ENCODE assay signal across 8 cellular contexts in the genomic region with DNA sequence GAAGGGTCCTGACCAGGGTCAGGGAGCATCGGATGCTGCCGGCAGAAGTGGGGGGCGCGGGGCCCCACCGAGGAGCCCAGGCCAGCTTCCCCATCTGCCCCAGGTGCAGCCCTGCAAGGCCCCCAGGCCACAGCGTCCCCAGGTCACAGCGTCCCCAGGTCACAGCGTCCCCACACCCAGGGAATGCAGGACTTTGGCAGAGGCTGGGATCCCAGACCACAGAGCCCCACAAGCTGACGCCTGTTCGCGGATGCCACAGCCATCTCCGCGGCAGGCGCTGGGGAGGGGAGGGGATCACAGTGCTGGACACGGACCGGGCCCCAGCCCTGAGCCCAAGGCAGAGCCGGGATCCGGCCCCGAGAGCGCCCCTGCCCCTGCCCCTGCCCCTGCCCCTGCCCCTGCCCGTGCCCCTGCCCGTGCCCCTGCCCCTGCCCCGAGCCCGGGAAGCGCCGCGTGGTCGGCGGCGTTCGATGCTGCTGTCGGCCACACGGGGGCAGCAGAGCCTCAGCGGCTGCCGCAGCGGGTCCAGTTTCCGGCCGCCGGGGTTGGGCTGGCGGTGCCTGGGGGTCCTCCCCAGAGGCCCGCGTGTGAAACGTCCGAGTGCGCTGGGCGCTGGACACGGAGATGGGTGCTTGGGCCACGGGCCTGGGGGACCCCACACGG. TPM values are rescaled to one million over a fixed set of nuclear protein-coding genes. Genes with fewer than 3 reads are reported as not detected.
DNase-seq lines count a peak whose midpoint lies in the region; ATAC-seq lines count a peak whose summit lies in the region.
"Not testable (repeated sequence)": the region's sequence is repeated elsewhere in the genome, so short reads cannot be mapped to it uniquely, and the experiment has no call there.

No MANE protein-coding gene starts in this region.

- DNase-seq in Daoy (ENCODE audit: low read depth) (peak; percentile 33), NAMALWA (ENCODE audit: low spot score) (peak; percentile 38)
- not testable (repeated sequence) for DNase-seq in activated CD8-positive, alpha-beta T cell treated with anti-CD3 and anti-CD28 coated beads, Interleukin-2, amount 10 ng/mL, durations not matched to agents 7 days and 5 days; left ventricle myocardium superior
- DNase-seq in stimulated activated CD4-positive, alpha-beta T cell treated with anti-CD3 and anti-CD28 coated beads, Interleukin-15, amount 100 ng/mL, for 24 hours, result peak; percentile 38

- intact Hi-C loops in left ventricle myocardium superior (cut with micrococcal nuclease), result not testable (repeated sequence)

- not testable (repeated sequence) for H3K4me1 Mint-ChIP-seq in activated CD8-positive, alpha-beta T cell treated with anti-CD3 and anti-CD28 coated beads, Interleukin-2, amount 10 ng/mL, durations not matched to agents 7 days and 5 days (ENCODE audit: low read depth)

- H3K36me3 Mint-ChIP-seq in activated CD8-positive, alpha-beta T cell treated with anti-CD3 and anti-CD28 coated beads, Interleukin-2, amount 10 ng/mL, durations not matched to agents 7 days and 5 days (ENCODE audit: low read depth), result not testable (repeated sequence)

- H3K9me3 Mint-ChIP-seq in activated CD8-positive, alpha-beta T cell treated with anti-CD3 and anti-CD28 coated beads, Interleukin-2, amount 10 ng/mL, durations not matched to agents 7 days and 5 days (ENCODE audit: insufficient read depth), result not testable (repeated sequence)

- H3K27me3 Mint-ChIP-seq in activated CD8-positive, alpha-beta T cell treated with anti-CD3 and anti-CD28 coated beads, Interleukin-2, amount 10 ng/mL, durations not matched to agents 7 days and 5 days (ENCODE audit: low read depth), result not testable (repeated sequence)

- CTCF ChIA-PET in activated CD8-positive, alpha-beta T cell treated with anti-CD3 and anti-CD28 coated beads, Interleukin-2, amount 10 ng/mL, durations not matched to agents 7 days and 5 days (lab: Charles Lee), result interaction anchor here (0.7 kb wide), 1 partner anchor 10 kb away, joined by 3 read pairs; no protein-coding TSS in a partner anchor

- not testable (repeated sequence) for H3K27ac Mint-ChIP-seq in activated CD8-positive, alpha-beta T cell treated with anti-CD3 and anti-CD28 coated beads, Interleukin-2, amount 10 ng/mL, durations not matched to agents 7 days and 5 days

- ATAC-seq in GM19351 (IDR thresholded peaks at IDR 0.05; ENCODE audit: unreplicated experiment) (peak; percentile 42), GM21825 (IDR thresholded peaks at IDR 0.05; ENCODE audit: unreplicated experiment) (peak; percentile 48), HG03097 (IDR thresholded peaks at IDR 0.05; ENCODE audit: low FRiP score, unreplicated experiment) (peak; percentile 52), left ventricle myocardium superior (peak; percentile 62)
- peak; percentile 59 for ATAC-seq in activated CD8-positive, alpha-beta T cell treated with anti-CD3 and anti-CD28 coated beads, Interleukin-2, amount 10 ng/mL, durations not matched to agents 7 days and 5 days

- POLR2A ChIA-PET in activated CD8-positive, alpha-beta T cell treated with anti-CD3 and anti-CD28 coated beads, Interleukin-2, amount 10 ng/mL, durations not matched to agents 7 days and 5 days (lab: Charles Lee), result not testable (repeated sequence)

- H3K4me3 Mint-ChIP-seq in activated CD8-positive, alpha-beta T cell treated with anti-CD3 and anti-CD28 coated beads, Interleukin-2, amount 10 ng/mL, durations not matched to agents 7 days and 5 days, result not testable (repeated sequence)

RNA-seq across cellular contexts. Expression of a gene that starts 33.1 kb away (rescaled TPM):
- total RNA-seq in Daoy (2014; rRNA removed; shearing (Covaris generic)), result 8.4 and 8.7 TPM in 2 replicates
- 1 to 10 TPM; 8.6 to 9.2 TPM for total RNA-seq in activated CD8-positive, alpha-beta T cell treated with anti-CD3 and anti-CD28 coated beads, Interleukin-2, amount 10 ng/mL, durations not matched to agents 7 days and 5 days
- total RNA-seq in left ventricle myocardium superior, result 4.0 TPM
